1 cellular context compared by ENCODE assay signal in genomic region chr9:136791466-136792276, GRCh38.
TF ChIP-seq lines count a peak whose summit lies in the region.

No MANE protein-coding gene starts in this region.

TF ChIP-seq in GM23338, 12 proteins besides CTCF, POLR2A, EP300 and RAD21 (continued from another document):
- TF ChIP-seq REST (IDR thresholded peaks at IDR 0.05; ENCODE audit: unreplicated experiment): no peak
